Comparison of ENCODE assay signal across 9 cellular contexts in the genomic region with DNA sequence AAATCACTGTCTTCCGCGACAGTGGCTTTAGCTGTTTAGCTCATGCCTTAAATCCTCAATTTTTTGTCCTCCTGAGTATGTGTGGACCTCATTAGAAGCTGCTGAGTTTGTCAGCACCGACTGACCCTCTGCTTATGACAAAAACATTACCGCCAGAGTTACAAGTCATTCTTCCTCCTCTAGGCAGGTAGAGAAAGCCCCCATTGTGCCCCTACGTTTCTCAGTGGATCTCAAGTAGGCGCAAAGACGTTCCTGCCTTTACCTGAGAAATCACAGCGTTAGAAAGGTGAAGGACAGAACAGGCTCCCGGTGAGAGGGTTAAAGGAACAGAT.
DNase-seq lines count a peak whose midpoint lies in the region; ATAC-seq, FAIRE-seq and TF ChIP-seq lines count a peak whose summit lies in the region.
"Had no signal": no experiment of that assay in that cellular context is flagged by ENCODE, and none has a peak within 500 bp of the region (broad histone marks: within the 10 kb centered on the region; RNA-seq: fewer than 3 reads in every experiment).

No MANE protein-coding gene starts in this region.

- no TSS peak for BruUV-seq in OCI-LY7 (replicated peaks; lab: Mats Ljungman, UMichigan)

- intact Hi-C loops in OCI-LY7 (cut with micrococcal nuclease; ENCODE audit: unreplicated experiment) = no loop called here
- intact Hi-C loops in esophagus muscularis mucosa (cut with DNase I) = no loop called here

- H3K27ac ChIP-seq in GM23338 (ENCODE audit: low read depth) (no peak overlapping the region), OCI-LY7 (ENCODE audit: low read depth, low read length, poor library complexity, severe bottlenecking) (no peak overlapping the region), esophagus muscularis mucosa (replicated peaks in 1 of 4) (no peak overlapping the region)
- no peak overlapping the region for H3K27ac ChIP-seq in CD8-positive, alpha-beta memory T cell (ENCODE audit: low read depth, low read length)

- POLR2A ChIA-PET in OCI-LY7 (lab: Charles Lee) = interaction anchor here (0.5 to 0.6 kb wide), 2 partner anchors 18 to 1458 kb away, joined by 3 read pairs; no protein-coding TSS in a partner anchor
- POLR2A ChIA-PET in CD8-positive, alpha-beta memory T cell (lab: Charles Lee) = no interaction called here

- peak overlapping the region; percentile 53 for H2AFZ ChIP-seq in GM23338
- H2AFZ ChIP-seq in OCI-LY7 (ENCODE audit: low read length) = no peak overlapping the region

- peaks cover 1% of the 10 kb centered on the region for H3K27me3 Mint-ChIP-seq in GM23338 (ENCODE audit: insufficient read depth, low read depth, poor library complexity)
- peaks cover 0 to 19% of the 10 kb centered on the region in 2 donors for H3K27me3 Mint-ChIP-seq in CD8-positive, alpha-beta memory T cell
- peaks cover 8% of the 10 kb centered on the region for H3K27me3 Mint-ChIP-seq in T-helper 2 cell treated with Interferon-gamma antibody and Interleukin-4, amounts not matched to agents 5 μg/mL and 100 μg/mL, for 36 hours (ENCODE audit: low read depth)

- H3K4me1 Mint-ChIP-seq in GM23338 = peaks cover 4% of the 10 kb centered on the region; the same call in 2 of the 3 replicates
- no peaks in the 10 kb centered on the region for H3K4me1 Mint-ChIP-seq in CD8-positive, alpha-beta memory T cell
- H3K4me1 Mint-ChIP-seq in T-helper 2 cell treated with Interferon-gamma antibody and Interleukin-4, amounts not matched to agents 5 μg/mL and 100 μg/mL, for 36 hours (ENCODE audit: low read depth) = no peaks in the 10 kb centered on the region

- no peak overlapping the region for H3K27ac Mint-ChIP-seq in GM23338
- no peak overlapping the region for H3K27ac Mint-ChIP-seq in CD8-positive, alpha-beta memory T cell
- H3K27ac Mint-ChIP-seq in T-helper 2 cell treated with Interferon-gamma antibody and Interleukin-4, amounts not matched to agents 5 μg/mL and 100 μg/mL, for 36 hours = no peak overlapping the region
- H3K27ac Mint-ChIP-seq: CD4-positive, alpha-beta T cell had no signal

- H3K9me2 ChIP-seq in GM23338 (ENCODE audit: insufficient read depth) (no peaks in the 10 kb centered on the region; the same call in 1 of the 2 replicates), OCI-LY7 (ENCODE audit: insufficient read depth, low read length) (no peaks in the 10 kb centered on the region)

- 0 out of 3 replicates have a peak, but pooled peaks cover 3% of the 10 kb centered on the region for H3K36me3 Mint-ChIP-seq in GM23338 (ENCODE audit: low read depth)
- no peaks in the 10 kb centered on the region for H3K36me3 Mint-ChIP-seq in CD8-positive, alpha-beta memory T cell
- H3K36me3 Mint-ChIP-seq in T-helper 2 cell treated with Interferon-gamma antibody and Interleukin-4, amounts not matched to agents 5 μg/mL and 100 μg/mL, for 36 hours (ENCODE audit: low read depth) = no peaks in the 10 kb centered on the region

- H3K4me2 ChIP-seq in GM23338 (no peak overlapping the region), OCI-LY7 (ENCODE audit: low read length) (no peak overlapping the region)

- WGBS in esophagus muscularis mucosa = 42% methylated on average over 9 of the region's 9 CpGs

- H3K9me3 Mint-ChIP-seq in GM23338 = peaks cover 20% of the 10 kb centered on the region
- H3K9me3 Mint-ChIP-seq in CD8-positive, alpha-beta memory T cell = peaks cover 0 to 4% (median 4%) of the 10 kb centered on the region in 5 donors
- no peaks in the 10 kb centered on the region for H3K9me3 Mint-ChIP-seq in T-helper 2 cell treated with Interferon-gamma antibody and Interleukin-4, amounts not matched to agents 5 μg/mL and 100 μg/mL, for 36 hours

- H3K4me1 ChIP-seq in GM23338 (ENCODE audit: insufficient read depth) (no peaks in the 10 kb centered on the region), OCI-LY7 (ENCODE audit: insufficient read depth, low read length, poor library complexity, severe bottlenecking) (no peaks in the 10 kb centered on the region), esophagus muscularis mucosa (peaks cover 0 to 8% (median 7%) of the 10 kb centered on the region in 4 donors)
- no peaks in the 10 kb centered on the region for H3K4me1 ChIP-seq in CD8-positive, alpha-beta memory T cell (ENCODE audit: insufficient read depth, low read length)

- H3K27me3 ChIP-seq in GM23338 (ENCODE audit: insufficient read depth) (no peaks in the 10 kb centered on the region), esophagus muscularis mucosa (no peaks in the 10 kb centered on the region)
- H3K27me3 ChIP-seq in CD8-positive, alpha-beta memory T cell (ENCODE audit: insufficient read depth, low read length, poor library complexity, severe bottlenecking) = no peaks in the 10 kb centered on the region

- no peak overlapping the region for H3K4me3 Mint-ChIP-seq in GM23338
- H3K4me3 Mint-ChIP-seq in CD8-positive, alpha-beta memory T cell = no peak overlapping the region
- H3K4me3 Mint-ChIP-seq in T-helper 2 cell treated with Interferon-gamma antibody and Interleukin-4, amounts not matched to agents 5 μg/mL and 100 μg/mL, for 36 hours = no peak overlapping the region
- H3K4me3 Mint-ChIP-seq: CD4-positive, alpha-beta T cell had no signal

- TF ChIP-seq CTCF in GM23338 (conservative IDR thresholded peaks at IDR 0.05; ENCODE audit: low read depth in 2 of 2) (no peak), OCI-LY7 (conservative IDR thresholded peaks at IDR 0.05; ENCODE audit: low read length) (0 out of 2 replicates have a peak, but pooled peaks have one; percentile 25), esophagus muscularis mucosa (IDR thresholded peaks at IDR 0.05) (no peak)

- H3K4me3 ChIP-seq in GM23338 = no peak overlapping the region
- H3K4me3 ChIP-seq in OCI-LY7 (ENCODE audit: low read depth, low read length, poor library complexity, severe bottlenecking) = no peak overlapping the region
- no peak overlapping the region for H3K4me3 ChIP-seq in esophagus muscularis mucosa
- H3K4me3 ChIP-seq in CD8-positive, alpha-beta memory T cell (ENCODE audit: low read length) = no peak overlapping the region

- peak; percentile 5 for FAIRE-seq in urothelium cell line (lab: Jason Lieb, UNC)

- H3K36me3 ChIP-seq in GM23338 (ENCODE audit: insufficient read depth) (no peaks in the 10 kb centered on the region), OCI-LY7 (ENCODE audit: insufficient read depth, low read length) (no peaks in the 10 kb centered on the region), esophagus muscularis mucosa (no peaks in the 10 kb centered on the region)
- H3K36me3 ChIP-seq in CD8-positive, alpha-beta memory T cell (ENCODE audit: insufficient read depth, low read length) = no peaks in the 10 kb centered on the region

- H3F3A ChIP-seq in GM23338 (replicated peaks; ENCODE audit: low read depth) = no peaks in the 10 kb centered on the region

- H4K20me1 ChIP-seq in GM23338 (replicated peaks; ENCODE audit: insufficient read depth) (no peaks in the 10 kb centered on the region), OCI-LY7 (ENCODE audit: insufficient read depth, low read length) (no peaks in the 10 kb centered on the region)

- H3K9me3 ChIP-seq in OCI-LY7 (ENCODE audit: low read length) (no peaks in the 10 kb centered on the region), esophagus muscularis mucosa (peaks cover 0 to 4% (median 0%) of the 10 kb centered on the region in 4 donors)
- H3K9me3 ChIP-seq in CD8-positive, alpha-beta memory T cell (ENCODE audit: low read length) = no peaks in the 10 kb centered on the region

- CTCF ChIA-PET in OCI-LY7 (lab: Charles Lee; ENCODE audit: unreplicated experiment) = no interaction called here
- CTCF ChIA-PET in CD8-positive, alpha-beta memory T cell (lab: Charles Lee) = no interaction called here

- TF ChIP-seq EP300 in esophagus muscularis mucosa (IDR thresholded peaks at IDR 0.05) = no peak

- ATAC-seq in GM23338 = peak; percentile 38

- DNase-seq in GM23338 (ENCODE audit: low spot score) (peak; percentile 10), OCI-LY7 (ENCODE audit: low spot score) (no peak), esophagus muscularis mucosa (ENCODE audit: extremely low spot score) (peak; percentile 19), urothelium cell line (ENCODE audit: low spot score) (no peak), HT-29 (ENCODE audit: low spot score) (no peak)
- DNase-seq in CD8-positive, alpha-beta memory T cell = no peak
- DNase-seq in T-helper 2 cell treated with Interferon-gamma antibody and Interleukin-4, amounts not matched to agents 5 μg/mL and 100 μg/mL, for 36 hours (ENCODE audit: low spot score) = no peak
- DNase-seq: CD4-positive, alpha-beta T cell; NCI-H187 had no signal

- H3K79me2 ChIP-seq in GM23338 (replicated peaks; ENCODE audit: insufficient read depth) (no peaks in the 10 kb centered on the region), OCI-LY7 (ENCODE audit: insufficient read depth, low read depth, low read length) (no peaks in the 10 kb centered on the region)

- TF ChIP-seq POLR2A in esophagus muscularis mucosa (IDR thresholded peaks at IDR 0.05; ENCODE audit: low read depth) = no peak

TF ChIP-seq in GM23338, 12 proteins besides CTCF, POLR2A, EP300 and RAD21 (continues in another document):
- TF ChIP-seq, protein P1, sequence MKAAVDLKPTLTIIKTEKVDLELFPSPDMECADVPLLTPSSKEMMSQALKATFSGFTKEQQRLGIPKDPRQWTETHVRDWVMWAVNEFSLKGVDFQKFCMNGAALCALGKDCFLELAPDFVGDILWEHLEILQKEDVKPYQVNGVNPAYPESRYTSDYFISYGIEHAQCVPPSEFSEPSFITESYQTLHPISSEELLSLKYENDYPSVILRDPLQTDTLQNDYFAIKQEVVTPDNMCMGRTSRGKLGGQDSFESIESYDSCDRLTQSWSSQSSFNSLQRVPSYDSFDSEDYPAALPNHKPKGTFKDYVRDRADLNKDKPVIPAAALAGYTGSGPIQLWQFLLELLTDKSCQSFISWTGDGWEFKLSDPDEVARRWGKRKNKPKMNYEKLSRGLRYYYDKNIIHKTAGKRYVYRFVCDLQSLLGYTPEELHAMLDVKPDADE (IDR thresholded peaks at IDR 0.05) = no peak
- TF ChIP-seq NANOG (IDR thresholded peaks at IDR 0.05; ENCODE audit: borderline replicate concordance) = no peak
- TF ChIP-seq POLR2AphosphoS5 (IDR thresholded peaks at IDR 0.05; ENCODE audit: low read depth) = no peak
- TF ChIP-seq JUNB (IDR thresholded peaks at IDR 0.05; ENCODE audit: unreplicated experiment) = no peak
- no peak for TF ChIP-seq CREB1 (CRISPR knock-in tag; IDR thresholded peaks at IDR 0.05; ENCODE audit: low read depth)
- TF ChIP-seq EZH2 (IDR thresholded peaks at IDR 0.05; ENCODE audit: low read depth, unreplicated experiment) = no peak

Comparison
In these comparisons a context has a peak if more than half of its experiments do, and no peak if none do; other contexts are left out.
1. DNase-seq: peak in GM23338 (single experiment) and esophagus muscularis mucosa (single experiment); none in OCI-LY7 (single experiment), urothelium cell line (single experiment), CD8-positive, alpha-beta memory T cell (0 of 5), T-helper 2 cell treated with Interferon-gamma antibody and Interleukin-4, amounts not matched to agents 5 μg/mL and 100 μg/mL, for 36 hours (single experiment) and HT-29 (single experiment).